Comparison of ENCODE assay signal across 1 cellular context in genomic region chr16:8641671-8642070, GRCh38.
A peak's percentile ranks its signal among the peaks of the same experiment; 100 is the strongest.
TF ChIP-seq lines count a peak whose summit lies in the region.

No MANE protein-coding gene starts in this region.

TF ChIP-seq in HepG2, 621 proteins besides CTCF, POLR2A, EP300 and RAD21:
- peak; percentile 48 for TF ChIP-seq AGO2 (optimal IDR thresholded peaks at IDR 0.05; ENCODE audit: low read depth, low read length)
- TF ChIP-seq SNAI1 (CRISPR knock-in tag; IDR thresholded peaks at IDR 0.05; ENCODE audit: borderline replicate concordance) = no peak
